20 cellular contexts compared by ENCODE assay signal in the genomic region with DNA sequence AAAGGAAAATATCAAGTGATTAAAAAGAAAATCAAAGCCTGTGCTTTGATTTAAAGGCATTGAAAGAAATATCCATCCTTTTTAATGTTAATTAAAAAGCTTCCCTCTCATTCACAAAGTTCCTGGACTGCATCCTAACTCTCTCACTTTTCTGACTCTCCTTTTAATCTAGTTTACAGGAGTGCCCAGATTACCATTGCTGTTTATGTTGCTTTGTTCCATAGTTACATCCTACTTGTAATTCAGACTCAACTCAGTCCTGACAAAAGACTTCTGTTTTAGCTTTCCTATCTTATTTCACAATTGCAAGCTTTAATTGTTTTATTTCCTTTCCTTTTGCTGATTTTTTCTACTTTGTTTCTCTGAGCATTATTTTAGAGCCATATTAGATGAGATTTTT.
"Had no signal": no experiment of that assay in that cellular context is flagged by ENCODE, and none has a peak within 500 bp of the region (broad histone marks: within the 10 kb centered on the region; RNA-seq: fewer than 3 reads in every experiment).

No MANE protein-coding gene starts in this region.

- DNase-seq: cortex of kidney; dorsolateral prefrontal cortex; effector CD8-positive, alpha-beta T cell; foreskin melanocyte; heart right ventricle; hypothalamus; immature natural killer cell; left ventricle myocardium inferior; naive B cell; psoas muscle; retina; right lobe of liver; stimulated activated CD4-positive, alpha-beta T cell treated with anti-CD3 and anti-CD28 coated beads, Interleukin-4, amount 100 ng/mL, for 1 hour; stimulated activated CD8-positive, alpha-beta memory T cell treated with anti-CD3 and anti-CD28 coated beads, Interleukin-4, amount 100 ng/mL, for 48 hours; stimulated activated naive CD8-positive, alpha-beta T cell treated with anti-CD3 and anti-CD28 coated beads, Interleukin-15, Interleukin-2, amounts not matched to agents 100 U/mL and 50 U/mL, for 24 hours; thyroid gland had no signal

- H3K9me3 ChIP-seq: heart right ventricle, left ventricle myocardium inferior, psoas muscle, right lobe of liver, suprapubic skin, thyroid gland had no signal

- H3K9ac ChIP-seq: parathyroid adenoma had no signal

- H3K27ac ChIP-seq: heart right ventricle, left ventricle myocardium inferior, parathyroid adenoma, psoas muscle, right lobe of liver, suprapubic skin, thyroid gland had no signal

- H3K36me3 ChIP-seq: heart right ventricle, left ventricle myocardium inferior, right lobe of liver, suprapubic skin, thyroid gland had no signal

- H3K27me3 ChIP-seq: dorsolateral prefrontal cortex, heart right ventricle, right lobe of liver, suprapubic skin, thyroid gland had no signal

- H3K4me1 ChIP-seq: parathyroid adenoma, right lobe of liver, suprapubic skin, thyroid gland had no signal

- H3K4me3 ChIP-seq: heart right ventricle, left ventricle myocardium inferior, lung, psoas muscle, right lobe of liver, suprapubic skin, thyroid gland had no signal

- ATAC-seq: psoas muscle; right lobe of liver; stimulated activated effector memory CD8-positive, alpha-beta T cell treated with anti-CD3 and anti-CD28 coated beads, Interleukin-12 subunit alpha, Interleukin-12 subunit beta, amount 100 ng/mL, for 72 hours; stimulated activated naive CD8-positive, alpha-beta T cell treated with anti-CD3 and anti-CD28 coated beads, Interleukin-15, Interleukin-2, amounts not matched to agents 100 U/mL and 50 U/mL, for 24 hours had no signal
